Comparison of ENCODE assay signal across 10 cellular contexts in genomic region chr10:63173468-63174227, GRCh38. TPM values are rescaled to one million over a fixed set of nuclear protein-coding genes. Genes with fewer than 3 reads are reported as not detected.
A peak's percentile ranks its signal among the peaks of the same experiment; 100 is the strongest.
DNase-seq lines count a peak whose midpoint lies in the region; ATAC-seq, FAIRE-seq and TF ChIP-seq lines count a peak whose summit lies in the region.
"Had no signal": no experiment of that assay in that cellular context is flagged by ENCODE, and none has a peak within 500 bp of the region (broad histone marks: within the 10 kb centered on the region; RNA-seq: fewer than 3 reads in every experiment).

No MANE protein-coding gene starts in this region.

- no peak for TF ChIP-seq POLR2A in H54 (IDR thresholded peaks at IDR 0.05; ENCODE audit: low read depth, low read length)

- intact Hi-C loops in posterior vena cava (cut with DNase I) = loop anchor here in 1 of 2 donors (10.0 kb wide), 1 partner anchor 541 kb away; no protein-coding TSS in a partner anchor

- H2AK5ac ChIP-seq in H9 (ENCODE audit: insufficient read length, low read length) = no peak overlapping the region

- POLR2A ChIA-PET in naive thymus-derived CD8-positive, alpha-beta T cell (lab: Charles Lee) = no interaction called here

- H3K27ac Mint-ChIP-seq in naive thymus-derived CD8-positive, alpha-beta T cell = peak overlapping the region; percentile 32 to 91 (median 72)
- peak overlapping the region in 1 of 3 experiments; percentile 73; a peak in 3 of 7 replicates for H3K27ac Mint-ChIP-seq in H9

- H3K23me2 ChIP-seq in H9 (ENCODE audit: insufficient read length, low read depth, low read length, poor library complexity, severe bottlenecking) = no peaks in the 10 kb centered on the region

- peaks cover 0 to 92% (median 16%) of the 10 kb centered on the region in 3 donors for H3K36me3 Mint-ChIP-seq in naive thymus-derived CD8-positive, alpha-beta T cell
- peaks cover 40 to 97% (median 85%) of the 10 kb centered on the region in 3 experiments; a peak in 6 of 7 replicates for H3K36me3 Mint-ChIP-seq in H9 (ENCODE audit: insufficient read depth in 1 of 3, low read depth in 3 of 3)

- H3K14ac ChIP-seq in H9 (ENCODE audit: insufficient read depth, low read length) = no peak overlapping the region

- H3K4ac ChIP-seq in H9 (ENCODE audit: low read depth, low read length) = no peak overlapping the region

- H3K4me3 Mint-ChIP-seq in naive thymus-derived CD8-positive, alpha-beta T cell = peak overlapping the region in 1 of 10 donors; percentile 7
- H3K4me3 Mint-ChIP-seq in H9 = no peak overlapping the region

- H3K27ac ChIP-seq in KMS-11 = no peak overlapping the region; the same call in 1 of the 2 replicates
- H3K27ac ChIP-seq in H9 (ENCODE audit: insufficient read length, low read depth, low read length) = no peak overlapping the region
- H3K27ac ChIP-seq: 22Rv1, suprapubic skin had no signal

- H4K91ac ChIP-seq in H9 (ENCODE audit: insufficient read length, low read depth, low read length) = no peak overlapping the region

- H3K18ac ChIP-seq in H9 (ENCODE audit: insufficient read length, low read depth, low read length) = no peak overlapping the region

- no peak overlapping the region for H3K23ac ChIP-seq in H9 (ENCODE audit: insufficient read length, low read depth, low read length)

- H2BK120ac ChIP-seq in H9 (ENCODE audit: low read depth, low read length, poor library complexity, severe bottlenecking) = no peak overlapping the region

- no peak overlapping the region for H3K56ac ChIP-seq in H9 (ENCODE audit: insufficient read length, low read depth, low read length)

- peaks cover 46% of the 10 kb centered on the region for H3K4me1 ChIP-seq in KMS-11 (ENCODE audit: low read depth, poor library complexity, severe bottlenecking)
- no peaks in the 10 kb centered on the region for H3K4me1 ChIP-seq in H9 (ENCODE audit: insufficient read depth, low read length)
- H3K4me1 ChIP-seq: suprapubic skin had no signal

- no peak overlapping the region for H3K4me3 ChIP-seq in KMS-11 (IDR thresholded peaks at IDR 0.05; ENCODE audit: insufficient read depth, low read depth, low read length)
- H3K4me3 ChIP-seq: suprapubic skin had no signal

- peak in 1 of 2 donors; percentile 56 for ATAC-seq in naive thymus-derived CD8-positive, alpha-beta T cell

- H2AFZ ChIP-seq in KMS-11 (ENCODE audit: low read depth) = no peak overlapping the region
- H2AFZ ChIP-seq in H9 (ENCODE audit: low read length) = no peak overlapping the region

- H2BK20ac ChIP-seq in H9 (ENCODE audit: low read depth, low read length, poor library complexity, severe bottlenecking) = no peak overlapping the region

- H4K5ac ChIP-seq in H9 (ENCODE audit: insufficient read length, low read depth, low read length) = no peak overlapping the region

- peaks cover 7 to 39% (median 15%) of the 10 kb centered on the region in 4 donors for H3K4me1 Mint-ChIP-seq in naive thymus-derived CD8-positive, alpha-beta T cell
- no peaks in the 10 kb centered on the region; a peak in 1 of 4 replicates for H3K4me1 Mint-ChIP-seq in H9

- DNase-seq in NOMO-1 treated with DMSO at 0.1 percent for 48 hours (lab: John Stamatoyannopoulos, UW; ENCODE audit: unreplicated experiment) (peak; percentile 74), NOMO-1 treated with dmso at 0.1 percent for 144 hours (lab: John Stamatoyannopoulos, UW; ENCODE audit: unreplicated experiment) (no peak), H54 (ENCODE audit: insufficient read length, low spot score) (no peak), posterior vena cava (ENCODE audit: low spot score) (no peak), occipital lobe (lab: John Stamatoyannopoulos, UW) (no peak), H9 (no peak)
- DNase-seq in naive thymus-derived CD8-positive, alpha-beta T cell = no peak

- H3K9me3 ChIP-seq in H9 (ENCODE audit: control insufficient read depth, low read depth, low read length) = no peaks in the 10 kb centered on the region
- H3K9me3 ChIP-seq: suprapubic skin had no signal

- no peak overlapping the region for H2BK5ac ChIP-seq in H9 (ENCODE audit: insufficient read length, low read length)

- no peak for TF ChIP-seq CTCF in KMS-11 (conservative IDR thresholded peaks at IDR 0.05; ENCODE audit: low read depth, low read length)
- TF ChIP-seq CTCF in H9 (conservative IDR thresholded peaks at IDR 0.05) = no peak

- H3T11ph ChIP-seq in H9 (ENCODE audit: low read length) = no peak overlapping the region

- no peak overlapping the region for H4K8ac ChIP-seq in H9 (replicated peaks; ENCODE audit: insufficient read length, low read depth, low read length)

- H3K36me3 ChIP-seq in KMS-11 (ENCODE audit: insufficient read depth) = peaks cover 3% of the 10 kb centered on the region; the same call in 1 of the 2 replicates

- H3K9ac ChIP-seq in KMS-11 = no peak overlapping the region
- H3K9ac ChIP-seq in H9 (ENCODE audit: extremely low read depth, insufficient read length, low read length) = no peak overlapping the region

- H3K27me3 ChIP-seq in KMS-11 (ENCODE audit: insufficient read depth, low read depth) = no peaks in the 10 kb centered on the region
- no peaks in the 10 kb centered on the region for H3K27me3 ChIP-seq in H9 (ENCODE audit: insufficient read depth, low read length)
- H3K27me3 ChIP-seq: suprapubic skin had no signal

- H3K27me3 Mint-ChIP-seq in naive thymus-derived CD8-positive, alpha-beta T cell = no peaks in the 10 kb centered on the region
- H3K27me3 Mint-ChIP-seq in H9 (ENCODE audit: low read depth) = no peaks in the 10 kb centered on the region

- peak; percentile 85 for FAIRE-seq in H54 (lab: Jason Lieb, UNC)

- H3K9me3 Mint-ChIP-seq in naive thymus-derived CD8-positive, alpha-beta T cell = no peaks in the 10 kb centered on the region
- no peaks in the 10 kb centered on the region for H3K9me3 Mint-ChIP-seq in H9

- H4K20me1 ChIP-seq in KMS-11 (ENCODE audit: insufficient read depth) (no peaks in the 10 kb centered on the region), H9 (ENCODE audit: control insufficient read depth, insufficient read depth, insufficient read length) (no peaks in the 10 kb centered on the region)

- H3K4me2 ChIP-seq in KMS-11 (peak overlapping the region; percentile 47), H9 (ENCODE audit: insufficient read depth, insufficient read length, low read length) (no peak overlapping the region)

- H3K79me1 ChIP-seq in H9 (ENCODE audit: insufficient read depth, low read depth, low read length, poor library complexity, severe bottlenecking) = no peaks in the 10 kb centered on the region

- H3K79me2 ChIP-seq in KMS-11 (ENCODE audit: insufficient read depth, low read depth) (no peaks in the 10 kb centered on the region; the same call in 1 of the 2 replicates), H9 (ENCODE audit: insufficient read depth, low read length) (no peaks in the 10 kb centered on the region)

- no CpG with 5 or more reads among the region's 1 CpG for WGBS in H9 (ENCODE audit: extremely low coverage, insufficient read length, low lambda C conversion rate)

- no peak overlapping the region for H2BK15ac ChIP-seq in H9 (ENCODE audit: low read depth, low read length)

- H2BK12ac ChIP-seq in H9 (ENCODE audit: insufficient read length, low read depth, low read length) = no peak overlapping the region

RNA-seq across cellular contexts. Expression of gene NRBF2, which starts 40.5 kb away (rescaled TPM):
- 10 to 100 TPM; 13.9 to 15.4 TPM for total RNA-seq in naive thymus-derived CD8-positive, alpha-beta T cell
- 10 to 100 TPM; 14.7 to 21.3 (median 16.7) TPM for polyA plus RNA-seq in naive thymus-derived CD8-positive, alpha-beta T cell
- total RNA-seq in posterior vena cava = 10 to 100 TPM; 15.4 to 15.8 TPM
- 15.9 TPM for total RNA-seq in occipital lobe
- 29.7 and 30.1 TPM in 2 replicates for total RNA-seq in H9 (2021)
